ENCODE assay signal across 12 cellular contexts in the genomic region with DNA sequence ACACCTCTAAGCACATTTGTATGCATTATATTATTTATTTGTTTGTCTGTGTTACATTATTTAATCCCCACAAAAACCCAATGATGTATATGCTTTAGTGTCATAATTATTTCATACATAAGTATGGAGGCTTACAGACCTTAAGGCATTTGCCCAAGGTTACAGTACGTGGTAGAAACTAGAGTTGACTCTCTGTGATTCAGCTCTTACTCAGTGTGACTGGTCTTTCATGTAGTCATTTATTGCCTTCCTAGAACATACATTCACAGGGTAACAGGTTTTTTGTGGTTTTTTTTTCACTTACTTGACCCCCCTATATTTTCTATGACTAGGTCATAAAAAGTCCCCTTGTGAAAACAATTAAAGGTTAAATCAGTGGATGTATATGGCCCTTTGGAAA.
"Had no signal": no experiment of that assay in that cellular context is flagged by ENCODE, and none has a peak within 500 bp of the region (broad histone marks: within the 10 kb centered on the region; RNA-seq: fewer than 3 reads in every experiment).

No MANE protein-coding gene starts in this region.

- H3K27ac Mint-ChIP-seq: activated CD4-positive, alpha-beta memory T cell treated with anti-CD3 and anti-CD28 coated beads for 36 hours; activated naive CD8-positive, alpha-beta T cell treated with anti-CD3 and anti-CD28 coated beads, Interleukin-2, amount 50 U/mL, for 24 hours had no signal

- H3K4me1 Mint-ChIP-seq: activated naive CD8-positive, alpha-beta T cell treated with anti-CD3 and anti-CD28 coated beads, Interleukin-2, amount 50 U/mL, for 24 hours; neural crest cell had no signal

- FAIRE-seq: astrocyte, islet of Langerhans had no signal

- DNase-seq: activated CD4-positive, alpha-beta memory T cell treated with anti-CD3 and anti-CD28 coated beads for 36 hours; activated CD4-positive, alpha-beta T cell treated with anti-CD3 and anti-CD28 coated beads for 1 hour; activated naive CD4-positive, alpha-beta T cell; activated naive CD8-positive, alpha-beta T cell treated with anti-CD3 and anti-CD28 coated beads, Interleukin-2, amount 50 U/mL, for 24 hours; activated T-cell treated with anti-CD3 and anti-CD28 coated beads, Interleukin-2, amount 50 U/mL, for 48 hours; erythroblast; sigmoid colon; spleen had no signal

- H3K4me3 Mint-ChIP-seq: activated CD4-positive, alpha-beta memory T cell treated with anti-CD3 and anti-CD28 coated beads for 36 hours; activated naive CD8-positive, alpha-beta T cell treated with anti-CD3 and anti-CD28 coated beads, Interleukin-2, amount 50 U/mL, for 24 hours; neural crest cell had no signal

- H3K27me3 Mint-ChIP-seq: activated CD4-positive, alpha-beta memory T cell treated with anti-CD3 and anti-CD28 coated beads for 36 hours; activated naive CD8-positive, alpha-beta T cell treated with anti-CD3 and anti-CD28 coated beads, Interleukin-2, amount 50 U/mL, for 24 hours had no signal

- H3K36me3 Mint-ChIP-seq: activated CD4-positive, alpha-beta memory T cell treated with anti-CD3 and anti-CD28 coated beads for 36 hours had no signal

- H3K27ac ChIP-seq: cardiac muscle cell, sigmoid colon, spleen had no signal

- ATAC-seq: activated naive CD8-positive, alpha-beta T cell treated with anti-CD3 and anti-CD28 coated beads, Interleukin-2, amount 50 U/mL, for 24 hours had no signal
